Comparison of ENCODE assay signal across 1 cellular context in genomic region chr11:64238076-64238475, GRCh38.
TF ChIP-seq lines count a peak whose summit lies in the region.

No MANE protein-coding gene starts in this region.

TF ChIP-seq in K562, 482 proteins besides CTCF, POLR2A, EP300 and RAD21:
- TF ChIP-seq MEF2A (IDR thresholded peaks at IDR 0.05; ENCODE audit: control insufficient read depth, low read depth, low read length) (no peak), SPI1 (IDR thresholded peaks at IDR 0.05; ENCODE audit: borderline replicate concordance, low read depth, low read length) (0 out of 2 replicates have a peak, but pooled peaks have one; percentile 33)
